Comparison of ENCODE assay signal across 16 cellular contexts in the genomic region with DNA sequence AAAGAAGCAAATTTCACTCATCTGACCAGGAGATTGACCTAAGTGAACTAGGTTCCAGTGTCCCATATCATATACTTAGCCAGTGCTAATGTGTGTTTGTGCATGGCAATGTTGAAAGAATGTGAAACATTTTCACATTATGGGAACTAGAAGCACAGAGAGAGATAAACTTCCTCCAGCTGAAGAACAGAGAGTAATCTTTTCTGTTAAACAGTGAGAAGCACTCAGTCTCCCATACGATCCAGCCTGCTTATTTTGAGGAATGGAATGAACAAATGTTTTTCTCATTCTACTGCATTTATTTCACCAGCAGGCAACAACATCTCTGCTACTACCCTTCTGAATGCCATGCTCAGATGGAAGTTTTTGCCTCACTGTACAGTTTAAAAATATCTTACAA.
"Had no signal": no experiment of that assay in that cellular context is flagged by ENCODE, and none has a peak within 500 bp of the region (broad histone marks: within the 10 kb centered on the region; RNA-seq: fewer than 3 reads in every experiment).

No MANE protein-coding gene starts in this region.

- H3K27ac Mint-ChIP-seq: natural killer cell treated with Interleukin-12 subunit alpha and Interleukin-12 subunit beta and Interleukin-15 and Interleukin-18, amount 100 ng/mL, for 72 hours; neural progenitor cell had no signal

- H3K36me3 Mint-ChIP-seq: natural killer cell treated with Interleukin-12 subunit alpha and Interleukin-12 subunit beta and Interleukin-15 and Interleukin-18, amount 100 ng/mL, for 72 hours; neural progenitor cell; type B pancreatic cell had no signal

- H3K9me3 Mint-ChIP-seq: type B pancreatic cell had no signal

- H3K4me2 ChIP-seq: neural progenitor cell had no signal

- H3K27me3 ChIP-seq: neural progenitor cell, ovary, right atrium auricular region, sigmoid colon had no signal

- H3K9ac ChIP-seq: neural progenitor cell had no signal

- DNase-seq: dermis blood vessel endothelial cell; foreskin melanocyte; head of caudate nucleus; hippocampal formation; kidney glomerular epithelial cell; mammary epithelial cell; nucleus accumbens; ovary; sigmoid colon; small intestine; stimulated activated CD4-positive, alpha-beta T cell treated with anti-CD3 and anti-CD28 coated beads, Interleukin-2, amount 100 ng/mL, for 48 hours; stimulated activated naive CD4-positive, alpha-beta T cell treated with Interleukin-2 at 50 U/mL for 16 hours had no signal

- H3K9me3 ChIP-seq: ovary, sigmoid colon had no signal

- H3K27ac ChIP-seq: neural progenitor cell, ovary, right atrium auricular region, sigmoid colon had no signal

- H3K4me1 ChIP-seq: right atrium auricular region, sigmoid colon had no signal

- H3K36me3 ChIP-seq: neural progenitor cell, ovary, right atrium auricular region, sigmoid colon had no signal

- H3K4me3 ChIP-seq: neural progenitor cell, ovary, right atrium auricular region, sigmoid colon had no signal

- H3K4me3 Mint-ChIP-seq: natural killer cell treated with Interleukin-12 subunit alpha and Interleukin-12 subunit beta and Interleukin-15 and Interleukin-18, amount 100 ng/mL, for 72 hours; neural progenitor cell; type B pancreatic cell had no signal

- H3K27me3 Mint-ChIP-seq: type B pancreatic cell had no signal
